In the genomic region with DNA sequence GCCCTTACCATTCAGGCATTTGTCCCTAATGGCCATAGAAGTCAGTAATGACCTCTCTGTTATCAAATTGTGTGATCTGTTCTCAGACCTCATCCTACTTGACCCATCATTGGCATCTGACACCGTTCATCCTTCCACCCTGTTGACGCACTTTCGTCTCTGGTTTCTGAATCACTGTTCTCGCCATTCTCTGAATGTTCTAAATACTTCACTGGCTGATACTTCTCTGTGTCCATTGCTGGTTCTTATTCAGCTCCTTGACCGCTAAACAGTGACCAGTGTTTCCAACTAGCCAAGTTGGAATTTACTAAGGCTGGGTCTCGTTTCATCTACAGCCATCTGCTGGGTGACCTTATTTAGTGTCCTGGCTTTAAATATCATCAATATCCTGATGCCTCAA, we compare ENCODE assay signal across 12 cellular contexts. TPM values are rescaled to one million over a fixed set of nuclear protein-coding genes. Genes with fewer than 3 reads are reported as not detected.
A peak's percentile ranks its signal among the peaks of the same experiment; 100 is the strongest.
DNase-seq lines count a peak whose midpoint lies in the region; ATAC-seq, FAIRE-seq and TF ChIP-seq lines count a peak whose summit lies in the region.
"Had no signal": no experiment of that assay in that cellular context is flagged by ENCODE, and none has a peak within 500 bp of the region (broad histone marks: within the 10 kb centered on the region; RNA-seq: fewer than 3 reads in every experiment).

No MANE protein-coding gene starts in this region.

- ATAC-seq in K562, result no peak
- ATAC-seq in GM19467 (IDR thresholded peaks at IDR 0.05; ENCODE audit: unreplicated experiment), result no peak

- TF ChIP-seq CTCF in K562 (IDR thresholded peaks at IDR 0.05 in 2 of 3, conservative IDR thresholded peaks at IDR 0.05 in 1 of 3; ENCODE audit: insufficient read depth in 2 of 3, low read depth in 1 of 3, low read length in 3 of 3), result no peak

- peak overlapping the region in 6 of 7 donors; percentile 26 to 90 (median 44) for H3K4me3 Mint-ChIP-seq in CD8-positive, alpha-beta memory T cell

- H2BK5ac ChIP-seq in neuronal stem cell (ENCODE audit: low read length), result no peak overlapping the region

- no peaks in the 10 kb centered on the region for H3K27me3 Mint-ChIP-seq in CD8-positive, alpha-beta memory T cell

- no TSS peak for BruUV-seq in K562 (replicated peaks; lab: Mats Ljungman, UMichigan)

- H2AFZ ChIP-seq in Karpas-422 (ENCODE audit: low read length) (no peak overlapping the region), K562 (ENCODE audit: low read depth, low read length) (no peak overlapping the region), neuronal stem cell (ENCODE audit: low read length) (no peak overlapping the region)
- H2AFZ ChIP-seq: PC-9 had no signal

- CTCF ChIA-PET in CD8-positive, alpha-beta memory T cell (lab: Charles Lee), result interaction anchor here (1.0 to 1.2 kb wide), 2 partner anchors 201 to 264 kb away, joined by 3 to 4 read pairs; no protein-coding TSS in a partner anchor
- CTCF ChIA-PET in K562 (lab: Yijun Ruan, JAX; ENCODE audit: low intra/inter-chr PET ratio), result no interaction called here

- no peak overlapping the region for H2AK5ac ChIP-seq in neuronal stem cell (ENCODE audit: low read depth, low read length)

- H4K91ac ChIP-seq in neuronal stem cell (ENCODE audit: low read depth, low read length, poor library complexity), result no peak overlapping the region

- no peak overlapping the region for H2BK120ac ChIP-seq in neuronal stem cell (ENCODE audit: low read depth, low read length)

- no peak overlapping the region for H4K8ac ChIP-seq in neuronal stem cell (ENCODE audit: low read depth, low read length)

- peaks cover 0 to 35% (median 9%) of the 10 kb centered on the region in 3 donors for H3K36me3 Mint-ChIP-seq in CD8-positive, alpha-beta memory T cell

- TF ChIP-seq RAD21 in K562 (CRISPR knock-in tag; conservative IDR thresholded peaks at IDR 0.05 in 1 of 2, IDR thresholded peaks at IDR 0.05 in 1 of 2), result no peak

- H3K4me1 Mint-ChIP-seq in CD8-positive, alpha-beta memory T cell, result peaks cover 47 to 65% (median 61%) of the 10 kb centered on the region in 3 donors

- peaks cover 2% of the 10 kb centered on the region for H3K79me1 ChIP-seq in neuronal stem cell (ENCODE audit: low read depth, low read length)

- peaks cover 65% of the 10 kb centered on the region for H3K79me2 ChIP-seq in Karpas-422 (ENCODE audit: low read length)
- H3K79me2 ChIP-seq in K562 (ENCODE audit: control insufficient read depth, insufficient read depth, low read length), result peaks cover 61% of the 10 kb centered on the region

- H3K9ac ChIP-seq in Karpas-422 (ENCODE audit: low read length) (no peak overlapping the region), K562 (ENCODE audit: insufficient read depth in 1 of 2, low read depth in 2 of 2, low read length in 2 of 2) (peak overlapping the region; percentile 33 to 98; a peak in 1 of 4 replicates), neuronal stem cell (ENCODE audit: low read depth, low read length, poor library complexity) (peak overlapping the region; percentile 39)

- H3K9me2 ChIP-seq in Karpas-422 (replicated peaks; ENCODE audit: insufficient read depth, low read length), result no peaks in the 10 kb centered on the region

- peak overlapping the region; percentile 93 for H3K4me2 ChIP-seq in Karpas-422 (ENCODE audit: low read depth, low read length, poor library complexity, severe bottlenecking)
- H3K4me2 ChIP-seq in K562 (ENCODE audit: insufficient read depth, low read length), result peak overlapping the region; percentile 95; the same call in 1 of the 2 replicates
- no peak overlapping the region for H3K4me2 ChIP-seq in neuronal stem cell (ENCODE audit: insufficient read depth, low read length, poor library complexity, severe bottlenecking)

- H3K4me3 ChIP-seq in CD8-positive, alpha-beta memory T cell (ENCODE audit: low read length), result no peak overlapping the region
- no peak overlapping the region for H3K4me3 ChIP-seq in Karpas-422 (ENCODE audit: low read length)
- H3K4me3 ChIP-seq in K562, result peak overlapping the region; percentile 74; the same call in 1 of the 2 replicates
- H3K4me3 ChIP-seq in neuronal stem cell (ENCODE audit: low read length in 2 of 2), result no peak overlapping the region
- H3K4me3 ChIP-seq: PC-9, sigmoid colon had no signal

- no peak overlapping the region for H2BK12ac ChIP-seq in neuronal stem cell (ENCODE audit: low read length)

- in situ Hi-C loops in K562 (cut with MboI), result no loop called here

- H3K18ac ChIP-seq in neuronal stem cell (ENCODE audit: low read length), result no peak overlapping the region

- H3K9me3 Mint-ChIP-seq in CD8-positive, alpha-beta memory T cell, result no peaks in the 10 kb centered on the region

- peaks cover 30% of the 10 kb centered on the region for H3K4me1 ChIP-seq in CD8-positive, alpha-beta memory T cell (ENCODE audit: insufficient read depth, low read length)
- peaks cover 43% of the 10 kb centered on the region for H3K4me1 ChIP-seq in Karpas-422 (ENCODE audit: low read length)
- H3K4me1 ChIP-seq in K562 (replicated peaks in 1 of 2; ENCODE audit: control insufficient read depth in 2 of 2, insufficient read depth in 2 of 2, low read length in 2 of 2), result peaks cover 6 to 12% of the 10 kb centered on the region in 2 experiments; a peak in 3 of 5 replicates
- peaks cover 2 to 8% of the 10 kb centered on the region in 2 donors for H3K4me1 ChIP-seq in neuronal stem cell (ENCODE audit: control insufficient read depth in 2 of 2, insufficient read depth in 1 of 2, low read depth in 1 of 2, low read length in 2 of 2)

- 77% methylated on average over 6 of the region's 6 CpGs for WGBS in K562 (ENCODE audit: insufficient coverage, low coverage, missing lambda C conversion rate)
- no CpG with 5 or more reads among the region's 6 CpGs for WGBS in neuronal stem cell (ENCODE audit: extremely low coverage in 2 of 2, insufficient read length in 2 of 2, insufficient replicate concordance in 1 of 2), 2 donors

- no peaks in the 10 kb centered on the region for H3K27me3 ChIP-seq in CD8-positive, alpha-beta memory T cell (ENCODE audit: insufficient read depth, low read length, poor library complexity, severe bottlenecking)
- H3K27me3 ChIP-seq in Karpas-422 (ENCODE audit: low read length), result no peaks in the 10 kb centered on the region
- H3K27me3 ChIP-seq in K562 (ENCODE audit: control insufficient read depth in 2 of 2, insufficient read depth in 2 of 2, low read length in 2 of 2), result no peaks in the 10 kb centered on the region
- H3K27me3 ChIP-seq in neuronal stem cell (ENCODE audit: control insufficient read depth in 3 of 3, insufficient read depth in 3 of 3, low read depth in 1 of 3, low read length in 3 of 3), result no peaks in the 10 kb centered on the region
- H3K27me3 ChIP-seq: sigmoid colon had no signal

- peak overlapping the region; percentile 1 to 100 (median 96) for H3K27ac Mint-ChIP-seq in CD8-positive, alpha-beta memory T cell

- no peak for TF ChIP-seq POLR2A in K562 (conservative IDR thresholded peaks at IDR 0.05)

- H3K23ac ChIP-seq in neuronal stem cell (ENCODE audit: low read depth, low read length, poor library complexity), result no peak overlapping the region

- H3K14ac ChIP-seq in neuronal stem cell (ENCODE audit: low read length), result no peak overlapping the region

- no peak overlapping the region for H3K27ac ChIP-seq in CD8-positive, alpha-beta memory T cell (ENCODE audit: low read depth, low read length)
- H3K27ac ChIP-seq in Karpas-422 (ENCODE audit: low read length) (no peak overlapping the region), K562 (ENCODE audit: extremely low read depth, low read depth, low read length) (no peak overlapping the region), neuronal stem cell (replicated peaks; ENCODE audit: low read length) (no peak overlapping the region)
- H3K27ac ChIP-seq: PC-9, sigmoid colon had no signal

- no peak overlapping the region for H2BK15ac ChIP-seq in neuronal stem cell (ENCODE audit: low read length)

- H4K20me1 ChIP-seq in Karpas-422 (ENCODE audit: insufficient read depth, low read depth, low read length) (no peaks in the 10 kb centered on the region), K562 (replicated peaks; ENCODE audit: control insufficient read depth, insufficient read depth, low read length) (no peaks in the 10 kb centered on the region)

- POLR2A ChIA-PET in CD8-positive, alpha-beta memory T cell (lab: Charles Lee), result no interaction called here
- POLR2A ChIA-PET in K562 (lab: Yijun Ruan, JAX), result no interaction called here

- intact Hi-C loops in K562 (cut with micrococcal nuclease), result no loop called here

- no peak for TF ChIP-seq EP300 in K562 (IDR thresholded peaks at IDR 0.05; ENCODE audit: low read length)

- H3K4ac ChIP-seq in neuronal stem cell (ENCODE audit: low read length), result no peak overlapping the region

- peaks cover 14% of the 10 kb centered on the region for H3K36me3 ChIP-seq in CD8-positive, alpha-beta memory T cell (ENCODE audit: insufficient read depth, low read length)
- H3K36me3 ChIP-seq in Karpas-422 (ENCODE audit: insufficient read depth, low read length) (0 out of 2 replicates have a peak, but pooled peaks cover 14% of the 10 kb centered on the region), K562 (ENCODE audit: control insufficient read depth, insufficient read depth, low read length) (peaks cover 45% of the 10 kb centered on the region; the same call in 2 of the 3 replicates), neuronal stem cell (replicated peaks in 1 of 2; ENCODE audit: control insufficient read depth in 2 of 2, insufficient read depth in 2 of 2, low read length in 2 of 2) (peaks cover 11 to 53% of the 10 kb centered on the region in 2 donors)

- H3K9me3 ChIP-seq in CD8-positive, alpha-beta memory T cell (ENCODE audit: low read length), result no peaks in the 10 kb centered on the region
- no peaks in the 10 kb centered on the region for H3K9me3 ChIP-seq in Karpas-422 (ENCODE audit: low read length)
- H3K9me3 ChIP-seq in K562 (replicated peaks; ENCODE audit: control insufficient read depth, insufficient read depth, low read depth, low read length), result no peaks in the 10 kb centered on the region
- no peaks in the 10 kb centered on the region for H3K9me3 ChIP-seq in neuronal stem cell (replicated peaks in 1 of 2; ENCODE audit: control insufficient read depth in 2 of 2, insufficient read depth in 1 of 2, low read depth in 1 of 2, low read length in 2 of 2)
- H3K9me3 ChIP-seq: sigmoid colon had no signal

- DNase-seq in CD8-positive, alpha-beta memory T cell, result no peak
- DNase-seq in Karpas-422, result no peak
- no peak for DNase-seq in K562 (ENCODE audit: extremely low read depth in 1 of 4, low spot score in 3 of 4)
- DNase-seq in neuronal stem cell (ENCODE audit: low spot score), result no peak
- no peak for DNase-seq in foreskin melanocyte
- DNase-seq in kidney glomerular epithelial cell (lab: John Stamatoyannopoulos, UW), result no peak
- DNase-seq: kidney, NCI-H345, PC-9, sigmoid colon, T-helper 9 cell had no signal

- no peaks in the 10 kb centered on the region for H3K9me1 ChIP-seq in K562 (ENCODE audit: control insufficient read depth, insufficient read depth, low read length)

- no peak for FAIRE-seq in K562 (lab: Jason Lieb, UNC)
- FAIRE-seq: kidney had no signal

RNA-seq across cellular contexts. Expression of a gene that starts 2.2 kb away (rescaled TPM):
- 10 to 100 TPM; 50.5 to 51.2 TPM for total RNA-seq in CD8-positive, alpha-beta memory T cell
- polyA plus RNA-seq in CD8-positive, alpha-beta memory T cell, result 19.8 TPM
- total RNA-seq in Karpas-422 (2014; rRNA removed; shearing (Covaris generic); ENCODE audit: low replicate concordance), result 27.5 and 33.8 TPM in 2 replicates
- 67.4 and 149 TPM in 2 replicates for total RNA-seq in K562 (2011; cell fraction: chromatin; rRNA removed; ENCODE audit: low replicate concordance)
- 104 and 107 TPM in 2 replicates for total RNA-seq in K562 (2011; cell fraction: nucleolus; rRNA removed)
- total RNA-seq in K562 (2011; cell fraction: nucleoplasm; rRNA removed), result 71.4 and 73.7 TPM in 2 replicates
- 30.1 and 31.2 TPM in 2 replicates for total RNA-seq in K562 (2014; rRNA removed)
- total RNA-seq in K562 (2014; rRNA removed; fragmentation: Illumina TruSeq; extraction: Trizol), result 16.1 and 17.5 TPM in 2 replicates
- total RNA-seq in K562 (2015; rRNA removed; fragmentation: Illumina TruSeq; extraction: Trizol), result 22.5 and 22.8 TPM in 2 replicates
- total RNA-seq in K562 (2021), result 30.3 and 32.6 TPM in 2 replicates
- polyA plus RNA-seq in K562 (2011; rRNA removed), result 18.1 and 21.3 TPM in 2 replicates
- polyA plus RNA-seq in K562 (2011; cell fraction: cytosol; rRNA removed), result 18.4 and 28.1 TPM in 2 replicates
- 56.6 and 83.3 TPM in 2 replicates for polyA plus RNA-seq in K562 (2011; cell fraction: nucleus; rRNA removed)
- 20.0 and 24.2 TPM in 2 replicates for polyA plus RNA-seq in K562 (2012)
- polyA plus RNA-seq in K562 (2014; fragmentation: Illumina TruSeq; extraction: Trizol), result 25.8 and 27.3 TPM in 2 replicates
- 10 to 100 TPM; 10.2 to 11.2 TPM for polyA plus RNA-seq in K562 (2014; fragmentation: Nextera tagmentation; extraction: Ambion mirVana)
- polyA plus RNA-seq in K562 (2014; rRNA removed), result 28.1 and 30.2 TPM in 2 replicates
- polyA minus RNA-seq in K562 (2011; rRNA and poly(A)+ RNA removed), result 20.4 and 22.3 TPM in 2 replicates
- 12.1 and 14.0 TPM in 2 replicates for polyA minus RNA-seq in K562 (2011; cell fraction: cytosol; rRNA and poly(A)+ RNA removed)
- polyA minus RNA-seq in K562 (2011; cell fraction: nucleus; rRNA and poly(A)+ RNA removed), result 48.0 and 48.9 TPM in 2 replicates
- polyA plus RNA-seq in neuronal stem cell (2013, experiment 1 of 2), result 23.2 TPM
- 22.6 TPM for polyA plus RNA-seq in neuronal stem cell (2013, experiment 2 of 2)
